8 cellular contexts compared by ENCODE assay signal in the genomic region with DNA sequence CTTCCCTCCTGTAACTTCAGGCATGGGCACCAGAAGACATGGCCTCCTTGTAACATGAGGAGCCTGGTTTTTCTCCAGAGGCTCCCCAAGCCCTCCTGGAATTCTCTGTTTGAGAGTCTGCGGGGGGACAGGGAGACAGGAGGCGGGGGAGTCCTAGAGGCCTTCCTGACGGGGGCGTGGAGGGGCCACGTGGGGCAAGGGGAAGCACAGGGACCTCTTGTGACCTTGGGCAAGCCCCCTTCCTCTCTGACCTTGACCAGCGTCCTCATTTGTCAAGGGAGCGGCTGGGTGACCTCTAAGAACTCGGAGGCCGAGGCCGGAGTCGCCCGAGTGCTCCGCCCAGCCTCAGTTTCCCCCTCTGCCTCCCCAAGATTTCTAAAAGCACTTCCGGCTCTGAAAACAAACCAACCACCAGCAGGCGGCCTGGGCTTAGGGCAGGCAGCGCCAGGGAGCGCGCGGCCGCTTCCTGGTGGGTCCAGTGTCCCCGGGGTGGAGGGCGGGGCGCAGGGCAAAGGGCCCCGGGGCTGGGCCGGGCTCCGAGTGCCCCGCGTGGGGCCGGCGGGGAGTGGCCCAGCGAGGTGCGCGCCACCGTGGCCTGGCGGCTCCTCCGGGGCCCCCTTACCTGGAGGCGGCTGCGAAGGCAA. TPM values are rescaled to one million over a fixed set of nuclear protein-coding genes. Genes with fewer than 3 reads are reported as not detected.
DNase-seq lines count a peak whose midpoint lies in the region; ATAC-seq and TF ChIP-seq lines count a peak whose summit lies in the region.

No MANE protein-coding gene starts in this region.

- H3K27me3 ChIP-seq in ovary (no peaks in the 10 kb centered on the region), upper lobe of left lung (no peaks in the 10 kb centered on the region)

- H3K4me1 Mint-ChIP-seq in HFFc6 (ENCODE audit: low read depth) = peaks cover 38% of the 10 kb centered on the region

- H3K36me3 Mint-ChIP-seq in HFFc6 (ENCODE audit: low read depth) = peaks cover 19% of the 10 kb centered on the region

- no peaks in the 10 kb centered on the region for H3K9me3 Mint-ChIP-seq in HFFc6

- H3K27ac ChIP-seq in ovary = peak overlapping the region; percentile 69 to 76
- H3K27ac ChIP-seq in upper lobe of left lung = peak overlapping the region; percentile 82 to 87 (median 84)

- H3K4me3 Mint-ChIP-seq in HFFc6 = peak overlapping the region; percentile 86

- TF ChIP-seq POLR2A in ovary (IDR thresholded peaks at IDR 0.05) (no peak), upper lobe of left lung (IDR thresholded peaks at IDR 0.05) (peak in 1 of 4 donors; percentile 63)

- H3K4me1 ChIP-seq in ovary (ENCODE audit: insufficient read depth) (peaks cover 2% of the 10 kb centered on the region), upper lobe of left lung (peaks cover 6 to 17% (median 15%) of the 10 kb centered on the region in 4 donors)

- H3K36me3 ChIP-seq in ovary (no peaks in the 10 kb centered on the region), upper lobe of left lung (no peaks in the 10 kb centered on the region)

- intact Hi-C loops in ovary (cut with DNase I) = loop anchor here in 1 of 4 donors (5.0 kb wide), 1 partner anchor 83 kb away; a partner anchor contains a TSS

- peak; percentile 72 to 93 for ATAC-seq in upper lobe of left lung (ENCODE audit: low FRiP score in 2 of 2)

- peak overlapping the region; percentile 76; the same call in 1 of the 2 replicates for H3K4me3 ChIP-seq in GM08714 (ENCODE audit: low read length)
- peak overlapping the region; percentile 59 for H3K4me3 ChIP-seq in fibroblast of pulmonary artery (replicated peaks; ENCODE audit: low read depth, low read length)
- H3K4me3 ChIP-seq in ovary = peak overlapping the region; percentile 72
- peak overlapping the region; percentile 58 to 95 (median 74) for H3K4me3 ChIP-seq in upper lobe of left lung

- 1 to 6% (median 1%) methylated on average over 19 to 38 of the region's 38 CpGs for WGBS in ovary, 3 donors
- 0 to 2% methylated on average over 1 to 19 of the region's 38 CpGs for WGBS in upper lobe of left lung, 2 donors

- H3K9me3 ChIP-seq in ovary (no peaks in the 10 kb centered on the region), upper lobe of left lung (no peaks in the 10 kb centered on the region)

- no peaks in the 10 kb centered on the region; the same call in none of the 2 replicates for H3K27me3 Mint-ChIP-seq in HFFc6 (ENCODE audit: insufficient read depth)

- TF ChIP-seq EP300 in ovary (IDR thresholded peaks at IDR 0.05) (no peak), upper lobe of left lung (IDR thresholded peaks at IDR 0.05) (no peak)

- peak; percentile 70 for TF ChIP-seq CTCF in HFFc6 (IDR thresholded peaks at IDR 0.05)
- peak; percentile 30 for TF ChIP-seq CTCF in fibroblast of pulmonary artery (IDR thresholded peaks at IDR 0.05; ENCODE audit: low read length, missing control alignments)
- TF ChIP-seq CTCF in ovary (IDR thresholded peaks at IDR 0.05) = peak in 2 of 3 donors; percentile 23 to 30
- peak in 5 of 6 experiments; percentile 18 to 67 (median 48) for TF ChIP-seq CTCF in upper lobe of left lung (IDR thresholded peaks at IDR 0.05)

- peak overlapping the region; percentile 82 for H3K27ac Mint-ChIP-seq in HFFc6

- DNase-seq in HFFc6 = peak; percentile 20
- DNase-seq in NOMO-1 treated with dmso at 0.1 percent for 144 hours (lab: John Stamatoyannopoulos, UW; ENCODE audit: unreplicated experiment) = peak; percentile 46
- DNase-seq in activated T-cell treated with anti-CD3 and anti-CD28 coated beads, Interleukin-2, amount 50 U/mL, for 48 hours = peak; percentile 73 to 76
- peak; percentile 40 for DNase-seq in fibroblast of pulmonary artery (ENCODE audit: low read depth)
- peak; percentile 56 to 76 (median 60) for DNase-seq in ovary
- DNase-seq in upper lobe of left lung = peak in 1 of 2 donors; percentile 73
- no peak for DNase-seq in foreskin melanocyte

RNA-seq across cellular contexts. Expression of a gene that starts 0.4 kb away (rescaled TPM):
- 10 to 100 TPM; 17.4 to 30.6 (median 27.8) TPM for total RNA-seq in HFFc6 (2021; fragmentation: NEBNext Ultra II Directional; extraction: Animal tissue kit (Norgen Biotek cat#: 25700))
- total RNA-seq in ovary (10 to 100 TPM; 16.8 to 26.0 (median 21.4) TPM), upper lobe of left lung (10 to 100 TPM; 19.1 to 46.1 (median 24.9) TPM)
- 10 to 100 TPM; 14.2 to 14.4 TPM for polyA plus RNA-seq in ovary

RNA-seq across cellular contexts. Expression of a gene that starts 15.7 kb away (rescaled TPM):
- total RNA-seq in HFFc6 (2021; fragmentation: NEBNext Ultra II Directional; extraction: Animal tissue kit (Norgen Biotek cat#: 25700)) = not detected
- total RNA-seq in ovary (1 to 10 TPM in 1 of 7 donors, under 1 TPM in 3, not detected in 3; 0.28 to 1.4 (median 0.47) TPM), upper lobe of left lung (not detected)
- under 1 TPM in 1 of 2 donors, not detected in 1; 0.11 TPM for polyA plus RNA-seq in ovary
